In genomic region chr17:83076930-83077329, GRCh38 we compare ENCODE assay signal across 11 cellular contexts. TPM values are rescaled to one million over a fixed set of nuclear protein-coding genes. Genes with fewer than 3 reads are reported as not detected.
DNase-seq lines count a peak whose midpoint lies in the region; ATAC-seq, FAIRE-seq and TF ChIP-seq lines count a peak whose summit lies in the region.
"Had no signal": no experiment of that assay in that cellular context is flagged by ENCODE, and none has a peak within 500 bp of the region (broad histone marks: within the 10 kb centered on the region; RNA-seq: fewer than 3 reads in every experiment).

No MANE protein-coding gene starts in this region.

- no peak overlapping the region for H3K4me3 ChIP-seq in WERI-Rb-1 (ENCODE audit: low read depth, low read length)
- no peak overlapping the region for H3K4me3 ChIP-seq in HepG2 (replicated peaks in 1 of 3; ENCODE audit: insufficient read depth in 1 of 3, low read depth in 2 of 3, low read length in 3 of 3)

- H3K36me3 Mint-ChIP-seq in CD14-positive monocyte: peaks cover 4 to 10% of the 10 kb centered on the region in 2 donors

- H3K27me3 ChIP-seq in WERI-Rb-1 (ENCODE audit: insufficient read depth, low read depth, severe bottlenecking): peaks cover 33% of the 10 kb centered on the region
- H3K27me3 ChIP-seq in HepG2 (ENCODE audit: control insufficient read depth in 1 of 2, insufficient read depth in 2 of 2, low read length in 2 of 2): peaks cover 52 to 82% of the 10 kb centered on the region in 2 experiments

- intact Hi-C loops in CD14-positive monocyte (cut with micrococcal nuclease) (loop anchor here in 1 of 2 donors (5.0 kb wide), 1 partner anchor 35 kb away; no protein-coding TSS in a partner anchor), HepG2 (cut with micrococcal nuclease; ENCODE audit: unreplicated experiment) (no loop called here)

- FAIRE-seq in HepG2 (lab: Jason Lieb, UNC): no peak

- no peaks in the 10 kb centered on the region for H3K36me3 ChIP-seq in WERI-Rb-1
- H3K36me3 ChIP-seq in HepG2 (replicated peaks in 1 of 2; ENCODE audit: control insufficient read depth in 1 of 2, insufficient read depth in 2 of 2, low read length in 2 of 2): no peaks in the 10 kb centered on the region

- no peak overlapping the region for H3K27ac ChIP-seq in WERI-Rb-1
- H3K27ac ChIP-seq in HepG2 (ENCODE audit: extremely low read length, insufficient read depth, low read length): no peak overlapping the region

- H3K4me2 ChIP-seq in HepG2 (ENCODE audit: low read depth, low read length): no peak overlapping the region

- no TSS peak for BruUV-seq in HepG2 (replicated peaks; lab: Mats Ljungman, UMichigan)

- peaks cover 22% of the 10 kb centered on the region; the same call in 1 of the 2 replicates for H4K20me1 ChIP-seq in HepG2 (ENCODE audit: insufficient read depth, low read length)

- peaks cover 0 to 5% (median 0%) of the 10 kb centered on the region in 7 donors for H3K9me3 Mint-ChIP-seq in CD14-positive monocyte

- ATAC-seq in HepG2 (peak; percentile 56), HG02798 (IDR thresholded peaks at IDR 0.05; ENCODE audit: poor library complexity, unreplicated experiment) (no peak)

- no peaks in the 10 kb centered on the region for H3K79me2 ChIP-seq in HepG2 (ENCODE audit: insufficient read depth, low read length)

- POLR2A ChIA-PET in HepG2 (lab: Yijun Ruan, JAX): interaction anchor here (1.0 kb wide), 1 partner anchor 28 kb away, joined by 3 read pairs; no protein-coding TSS in a partner anchor

- peak overlapping the region in 1 of 7 donors; percentile 21 for H3K27ac Mint-ChIP-seq in CD14-positive monocyte

- WGBS in HepG2 (ENCODE audit: low lambda C conversion rate): 8% methylated on average over 6 of the region's 6 CpGs

- peaks cover 7% of the 10 kb centered on the region for H3K9me3 ChIP-seq in WERI-Rb-1 (ENCODE audit: severe bottlenecking)
- H3K9me3 ChIP-seq in HepG2 (ENCODE audit: low read length): no peaks in the 10 kb centered on the region

- TF ChIP-seq POLR2A in HepG2 (IDR thresholded peaks at IDR 0.05; ENCODE audit: insufficient read depth in 1 of 2, low read depth in 2 of 2, low read length in 2 of 2): no peak

- peaks cover 14% of the 10 kb centered on the region for H3K4me1 ChIP-seq in HepG2 (ENCODE audit: insufficient read depth, low read length)

- DNase-seq in CD14-positive monocyte (ENCODE audit: low spot score) (no peak), GM20000 (ENCODE audit: low spot score) (peak; percentile 72), WERI-Rb-1 (peak; percentile 68), HepG2 (ENCODE audit: low spot score) (no peak), NCI-H1048 (lab: John Stamatoyannopoulos, UW) (no peak), dedifferentiated amniotic fluid mesenchymal stem cell (ENCODE audit: extremely low spot score) (no peak), ureter (ENCODE audit: low spot score) (no peak)
- DNase-seq: NCI-H2227 treated with DMSO at 0.1 percent for 48 hours; stimulated activated CD4-positive, alpha-beta T cell treated with anti-CD3 and anti-CD28 coated beads, Interleukin-12 subunit alpha, Interleukin-12 subunit beta, amount 100 ng/mL, for 4 hours; T1000 had no signal

- H3K4me3 Mint-ChIP-seq in CD14-positive monocyte: peak overlapping the region; percentile 54 to 62

- CTCF ChIA-PET in HepG2 (lab: Yijun Ruan, JAX; ENCODE audit: low intra/inter-chr PET ratio, low total read pairs): interaction anchor here (1.5 to 1.6 kb wide), 2 partner anchors 126 to 128 kb away, joined by 4 to 7 read pairs; no protein-coding TSS in a partner anchor

- peaks cover 25% of the 10 kb centered on the region for H3K4me1 Mint-ChIP-seq in CD14-positive monocyte

- H2AFZ ChIP-seq in HepG2 (ENCODE audit: low read length): no peak overlapping the region

- in situ Hi-C loops in HepG2 (cut with HindIII; ENCODE audit: extremely low pct_ligation_motif_present, low pct_unique_long_range_greater_than_20kb): no loop called here

- no peak overlapping the region for H3K9ac ChIP-seq in HepG2 (ENCODE audit: insufficient read depth, low read depth, low read length)

- TF ChIP-seq EP300 in HepG2 (IDR thresholded peaks at IDR 0.05; ENCODE audit: low read depth in 2 of 2, low read length in 2 of 2) (no peak), HepG2 (CRISPR knock-in tag; IDR thresholded peaks at IDR 0.05; ENCODE audit: borderline replicate concordance) (no peak)

- no peak for TF ChIP-seq CTCF in CD14-positive monocyte (IDR thresholded peaks at IDR 0.05)
- TF ChIP-seq CTCF in GM20000 (IDR thresholded peaks at IDR 0.05; ENCODE audit: extremely low read depth, missing control alignments): peak; percentile 62
- TF ChIP-seq CTCF in WERI-Rb-1 (IDR thresholded peaks at IDR 0.05; ENCODE audit: low read depth, low read length): peak; percentile 75
- TF ChIP-seq CTCF in HepG2 (CRISPR knock-in tag; IDR thresholded peaks at IDR 0.05): peak; percentile 76

- H3K27me3 Mint-ChIP-seq in CD14-positive monocyte (ENCODE audit: low read depth in 3 of 3): peaks cover 22 to 33% (median 24%) of the 10 kb centered on the region in 3 donors

- TF ChIP-seq RAD21 in HepG2 (CRISPR knock-in tag; IDR thresholded peaks at IDR 0.05): peak; percentile 45

TF ChIP-seq in HepG2, 621 proteins besides CTCF, POLR2A, EP300 and RAD21 (continues in another document):
- TF ChIP-seq CBFB (CRISPR knock-in tag; IDR thresholded peaks at IDR 0.05): 0 out of 2 replicates have a peak, but pooled peaks have one; percentile 32
- TF ChIP-seq ZNF282 (IDR thresholded peaks at IDR 0.05; ENCODE audit: partially characterized antibody): no peak
- no peak for TF ChIP-seq ZNF720 (CRISPR knock-in tag; IDR thresholded peaks at IDR 0.05)
- TF ChIP-seq REPIN1 (CRISPR knock-in tag; IDR thresholded peaks at IDR 0.05; ENCODE audit: borderline replicate concordance, low read depth): no peak
- no peak for TF ChIP-seq NR3C1 (CRISPR knock-in tag; IDR thresholded peaks at IDR 0.05)
- no peak for TF ChIP-seq MAFK (conservative IDR thresholded peaks at IDR 0.05 in 1 of 2, IDR thresholded peaks at IDR 0.05 in 1 of 2; ENCODE audit: low read length in 2 of 2)
- no peak for TF ChIP-seq ZNF788 (CRISPR knock-in tag; IDR thresholded peaks at IDR 0.05; ENCODE audit: borderline replicate concordance)
- peak; percentile 62 for TF ChIP-seq XRCC5 (optimal IDR thresholded peaks at IDR 0.05; ENCODE audit: low read length)
- no peak for TF ChIP-seq SNAPC2 (CRISPR knock-in tag; IDR thresholded peaks at IDR 0.05)
- TF ChIP-seq ZFP62 (CRISPR knock-in tag; IDR thresholded peaks at IDR 0.05): no peak
- TF ChIP-seq EHMT2 (IDR thresholded peaks at IDR 0.05; ENCODE audit: borderline replicate concordance, low read depth, low read length): no peak
- no peak for TF ChIP-seq ZNF619 (CRISPR knock-in tag; IDR thresholded peaks at IDR 0.05)
- peak; percentile 27; the same call in 1 of the 2 replicates for TF ChIP-seq KDM2A (CRISPR knock-in tag; IDR thresholded peaks at IDR 0.05; ENCODE audit: borderline replicate concordance, low read depth)
- no peak for TF ChIP-seq ZNF563 (CRISPR knock-in tag; IDR thresholded peaks at IDR 0.05)
- no peak for TF ChIP-seq NFYC (CRISPR knock-in tag; IDR thresholded peaks at IDR 0.05)
- TF ChIP-seq ZNF501 (CRISPR knock-in tag; IDR thresholded peaks at IDR 0.05): no peak
- no peak for TF ChIP-seq RBAK (CRISPR knock-in tag; IDR thresholded peaks at IDR 0.05)
- TF ChIP-seq ARNT (IDR thresholded peaks at IDR 0.05): no peak
- peak; percentile 85; the same call in 1 of the 2 replicates for TF ChIP-seq ZNF12 (CRISPR knock-in tag; IDR thresholded peaks at IDR 0.05)

RNA-seq across cellular contexts. Expression of gene METRNL, which starts 2.5 kb away (rescaled TPM):
- polyA plus RNA-seq in CD14-positive monocyte (10 to 100 TPM; 13.1 to 29.8 TPM), HepG2 (2011; rRNA removed) (0.84 and 1.4 TPM in 2 replicates)
- total RNA-seq in HepG2 (2016; rRNA removed; fragmentation: Illumina TruSeq; extraction: Trizol) (0.66 and 1.2 TPM in 2 replicates), ureter (74.4 TPM)
- total RNA-seq in HepG2 (2016; cell fraction: cytosol; rRNA removed; fragmentation: Illumina TruSeq; extraction: Trizol; ENCODE audit: low read depth): 0.81 and 1.1 TPM in 2 replicates
- 0.56 and 1.0 TPM in 2 replicates for total RNA-seq in HepG2 (2016; cell fraction: insoluble cytoplasmic fraction; rRNA removed; fragmentation: Illumina TruSeq; extraction: Trizol)
- 1.7 and 2.2 TPM in 2 replicates for total RNA-seq in HepG2 (2016; cell fraction: membrane; rRNA removed; fragmentation: Illumina TruSeq; extraction: Trizol)
- 0.31 TPM in 1 of 2 replicates, not detected in the other for total RNA-seq in HepG2 (2016; cell fraction: nucleus; rRNA removed; fragmentation: Illumina TruSeq; extraction: Trizol)
- 2.1 and 2.5 TPM in 2 replicates for polyA plus RNA-seq in HepG2 (2011; cell fraction: cytosol; rRNA removed)
- polyA plus RNA-seq in HepG2 (2011; cell fraction: nucleus; rRNA removed): 1.2 and 1.8 TPM in 2 replicates
- polyA plus RNA-seq in HepG2 (2012): 0.23 and 0.79 TPM in 2 replicates
- polyA plus RNA-seq in HepG2 (2016; cell fraction: cytosol; fragmentation: Illumina TruSeq; extraction: Trizol; ENCODE audit: low read depth): 1.1 and 1.2 TPM in 2 replicates
- 0.69 and 0.92 TPM in 2 replicates for polyA plus RNA-seq in HepG2 (2016; cell fraction: insoluble cytoplasmic fraction; fragmentation: Illumina TruSeq; extraction: Trizol; ENCODE audit: low read depth)
- polyA plus RNA-seq in HepG2 (2016; cell fraction: membrane; fragmentation: Illumina TruSeq; extraction: Trizol; ENCODE audit: low read depth): 2.1 TPM in 2 replicates
- polyA plus RNA-seq in HepG2 (2016; cell fraction: nucleus; fragmentation: Illumina TruSeq; extraction: Trizol; ENCODE audit: insufficient read depth, low read depth): 1.2 and 1.3 TPM in 2 replicates
- polyA minus RNA-seq in HepG2 (2011; rRNA and poly(A)+ RNA removed; ENCODE audit: low replicate concordance): 2.5 and 12.3 TPM in 2 replicates
- polyA minus RNA-seq in HepG2 (2011; cell fraction: cytosol; rRNA and poly(A)+ RNA removed): 2.9 and 4.6 TPM in 2 replicates
- polyA minus RNA-seq in HepG2 (2011; cell fraction: nucleus; rRNA and poly(A)+ RNA removed): 0.87 and 1.4 TPM in 2 replicates

Comparison
In these comparisons a context has a peak if more than half of its experiments do, and no peak if none do; other contexts are left out.
1. DNase-seq: peak in GM20000 (single experiment) and WERI-Rb-1 (single experiment); none in CD14-positive monocyte (single experiment), HepG2 (single experiment), NCI-H1048 (single experiment), dedifferentiated amniotic fluid mesenchymal stem cell (single experiment) and ureter (single experiment).
2. RNA of gene METRNL, which starts 2.5 kb away (total RNA-seq): 74.4 TPM in ureter (single experiment); 0.31 to 2.2 TPM in HepG2; every median in the first group is over 10 times any median in the second.